In genomic region chr6:26613717-26614683, GRCh38 we compare ENCODE assay signal across 1 cellular context.
TF ChIP-seq lines count a peak whose summit lies in the region.

No MANE protein-coding gene starts in this region.

TF ChIP-seq in H1, 55 proteins besides CTCF, POLR2A, EP300 and RAD21:
- TF ChIP-seq ZNF274 (IDR thresholded peaks at IDR 0.05; ENCODE audit: borderline replicate concordance, extremely low read depth, low read length) = no peak
- TF ChIP-seq ATF3 (IDR thresholded peaks at IDR 0.05; ENCODE audit: insufficient read depth, low read depth, low read length) = no peak
- TF ChIP-seq FOSL1 (IDR thresholded peaks at IDR 0.05; ENCODE audit: insufficient read depth, low read depth, low read length) = no peak
- no peak for TF ChIP-seq CBX5 (IDR thresholded peaks at IDR 0.05; ENCODE audit: low read depth, low read length)
- TF ChIP-seq BCL11A (IDR thresholded peaks at IDR 0.05; ENCODE audit: low read depth in 2 of 2, low read length in 2 of 2) = no peak
- TF ChIP-seq RNF2 (IDR thresholded peaks at IDR 0.05; ENCODE audit: borderline replicate concordance, low read depth, low read length, missing control alignments, poor library complexity, severe bottlenecking) = no peak
- 0 out of 4 replicates have a peak, but pooled peaks of 1 of the 2 experiments have one; percentile 27 for TF ChIP-seq SIN3A (conservative IDR thresholded peaks at IDR 0.05 in 1 of 2, IDR thresholded peaks at IDR 0.05 in 1 of 2; ENCODE audit: low read depth in 1 of 2, low read length in 2 of 2)
- no peak for TF ChIP-seq SP1 (IDR thresholded peaks at IDR 0.05; ENCODE audit: low read depth, low read length)
- TF ChIP-seq CEBPB (IDR thresholded peaks at IDR 0.05; ENCODE audit: low read depth, low read length) = no peak
- TF ChIP-seq TEAD4 (IDR thresholded peaks at IDR 0.05; ENCODE audit: low read depth, low read length) = no peak
- TF ChIP-seq SP2 (IDR thresholded peaks at IDR 0.05; ENCODE audit: low read length) = no peak
- no peak for TF ChIP-seq NRF1 (IDR thresholded peaks at IDR 0.05; ENCODE audit: low read depth, low read length)
- TF ChIP-seq BACH1 (IDR thresholded peaks at IDR 0.05; ENCODE audit: low read length) = no peak
- no peak for TF ChIP-seq KDM1A (IDR thresholded peaks at IDR 0.05; ENCODE audit: borderline replicate concordance, low read length)
- TF ChIP-seq NANOG (IDR thresholded peaks at IDR 0.05; ENCODE audit: insufficient read depth, low read depth, low read length, poor library complexity, severe bottlenecking) = no peak
- no peak for TF ChIP-seq KDM5A (IDR thresholded peaks at IDR 0.05; ENCODE audit: low read length)
- peak; percentile 86 for TF ChIP-seq CTBP2 (IDR thresholded peaks at IDR 0.05; ENCODE audit: borderline replicate concordance, insufficient read depth, insufficient read length, low read length)
- no peak for TF ChIP-seq EGR1 (IDR thresholded peaks at IDR 0.05; ENCODE audit: borderline replicate concordance, low read depth, low read length)
- no peak for TF ChIP-seq CHD1 (IDR thresholded peaks at IDR 0.05; ENCODE audit: low read depth, low read length)
- no peak for TF ChIP-seq ATF2 (IDR thresholded peaks at IDR 0.05; ENCODE audit: low read length)
- TF ChIP-seq RXRA (IDR thresholded peaks at IDR 0.05; ENCODE audit: insufficient read depth, low read depth, low read length) = no peak
- TF ChIP-seq MAFK (IDR thresholded peaks at IDR 0.05; ENCODE audit: low read depth, low read length) = no peak
- no peak for TF ChIP-seq GTF2F1 (IDR thresholded peaks at IDR 0.05; ENCODE audit: borderline replicate concordance, low read depth, low read length)
- TF ChIP-seq SIRT6 (IDR thresholded peaks at IDR 0.05; ENCODE audit: low read length) = no peak
- peak; percentile 84 for TF ChIP-seq ASH2L (IDR thresholded peaks at IDR 0.05; ENCODE audit: low read length)
- no peak for TF ChIP-seq CHD2 (IDR thresholded peaks at IDR 0.05; ENCODE audit: low read length)
- TF ChIP-seq BRCA1 (IDR thresholded peaks at IDR 0.05; ENCODE audit: low read depth, low read length) = no peak
- TF ChIP-seq USF2 (IDR thresholded peaks at IDR 0.05; ENCODE audit: low read length) = no peak
- TF ChIP-seq MAX (IDR thresholded peaks at IDR 0.05) = no peak
- no peak for TF ChIP-seq JUN (IDR thresholded peaks at IDR 0.05; ENCODE audit: low read depth, low read length)
- no peak for TF ChIP-seq TAF1 (IDR thresholded peaks at IDR 0.05; ENCODE audit: low read depth, low read length)
- TF ChIP-seq PHF8 (conservative IDR thresholded peaks at IDR 0.05; ENCODE audit: low read depth, low read length) = no peak
- no peak for TF ChIP-seq CREB1 (IDR thresholded peaks at IDR 0.05)
- no peak for TF ChIP-seq CBX8 (IDR thresholded peaks at IDR 0.05; ENCODE audit: borderline replicate concordance, low read depth, low read length)
- TF ChIP-seq E2F6 (IDR thresholded peaks at IDR 0.05) = peak; percentile 27; the same call in 1 of the 2 replicates
- TF ChIP-seq SUZ12 (IDR thresholded peaks at IDR 0.05; ENCODE audit: low read length) = peak; percentile 86; the same call in 1 of the 2 replicates
- TF ChIP-seq TBP (IDR thresholded peaks at IDR 0.05; ENCODE audit: low read depth, low read length) = no peak
- TF ChIP-seq TAF7 (optimal IDR thresholded peaks at IDR 0.05; ENCODE audit: borderline replicate concordance, low read depth, low read length) = no peak
- TF ChIP-seq SP4 (IDR thresholded peaks at IDR 0.05; ENCODE audit: low read length) = no peak
- TF ChIP-seq HDAC2 (IDR thresholded peaks at IDR 0.05; ENCODE audit: borderline replicate concordance in 1 of 2, low read depth in 2 of 2, low read length in 2 of 2) = no peak
- no peak for TF ChIP-seq YY1 (IDR thresholded peaks at IDR 0.05; ENCODE audit: low read depth, low read length)
- no peak for TF ChIP-seq GABPA (IDR thresholded peaks at IDR 0.05; ENCODE audit: borderline replicate concordance, insufficient read depth, low read length)
- no peak for TF ChIP-seq JUND (IDR thresholded peaks at IDR 0.05; ENCODE audit: low read length)
- TF ChIP-seq HDAC6 (IDR thresholded peaks at IDR 0.05; ENCODE audit: low read depth, low read length) = no peak
- TF ChIP-seq CHD7 (IDR thresholded peaks at IDR 0.05; ENCODE audit: insufficient replicate concordance, low read length) = no peak
- peak; percentile 96 for TF ChIP-seq KDM4A (IDR thresholded peaks at IDR 0.05; ENCODE audit: low read depth, low read length, severe bottlenecking)
- 0 out of 2 replicates have a peak, but pooled peaks have one; percentile 71 for TF ChIP-seq RBBP5 (IDR thresholded peaks at IDR 0.05; ENCODE audit: borderline replicate concordance, low read depth, low read length)
- no peak for TF ChIP-seq SRF (IDR thresholded peaks at IDR 0.05; ENCODE audit: low read depth, low read length)
- TF ChIP-seq TCF12 (IDR thresholded peaks at IDR 0.05; ENCODE audit: low read depth, low read length) = no peak
- TF ChIP-seq POLR2AphosphoS5 (IDR thresholded peaks at IDR 0.05; ENCODE audit: low read depth, low read length) = no peak
- peak; percentile 81 for TF ChIP-seq EZH2 (IDR thresholded peaks at IDR 0.05; ENCODE audit: low read depth, low read length, severe bottlenecking)
- TF ChIP-seq RFX5 (IDR thresholded peaks at IDR 0.05; ENCODE audit: borderline replicate concordance, low read depth, low read length) = no peak
- no peak for TF ChIP-seq SAP30 (IDR thresholded peaks at IDR 0.05; ENCODE audit: insufficient read depth, insufficient replicate concordance, low read length)
- TF ChIP-seq SIX5 (IDR thresholded peaks at IDR 0.05; ENCODE audit: low read depth, low read length) = no peak
- no peak for TF ChIP-seq POU5F1 (IDR thresholded peaks at IDR 0.05; ENCODE audit: low read depth, low read length)
